In genomic region chr1:161983725-161984124, GRCh38 we compare ENCODE assay signal across 27 cellular contexts.
"Had no signal": no experiment of that assay in that cellular context is flagged by ENCODE, and none has a peak within 500 bp of the region (broad histone marks: within the 10 kb centered on the region; RNA-seq: fewer than 3 reads in every experiment).

No MANE protein-coding gene starts in this region.

- H3K9me3 ChIP-seq: neutrophil, ovary, suprapubic skin had no signal

- H3K27me3 ChIP-seq: heart right ventricle, hepatocyte, neural progenitor cell, neutrophil, ovary, right atrium auricular region, suprapubic skin, tibial artery, upper lobe of right lung, uterus had no signal

- H3K9ac ChIP-seq: neural progenitor cell had no signal

- H3K4me3 Mint-ChIP-seq: naive B cell; natural killer cell; nephron progenitor cell; stimulated activated naive CD8-positive, alpha-beta T cell treated with anti-CD3 and anti-CD28 coated beads, Interleukin-15, Interleukin-2, amounts not matched to agents 100 ng/mL and 50 ng/mL, for 24 hours had no signal

- H3K36me3 ChIP-seq: neural progenitor cell, neutrophil, ovary, right atrium auricular region, upper lobe of right lung, uterus had no signal

- H3K4me3 ChIP-seq: heart right ventricle, hepatocyte, left ventricle myocardium inferior, lung, neural progenitor cell, ovary, right atrium auricular region, skin epidermis, suprapubic skin, thoracic aorta, tibial artery, upper lobe of right lung, uterus had no signal

- H3K27ac Mint-ChIP-seq: naive B cell; natural killer cell; nephron progenitor cell; neural progenitor cell; progenitor cell of endocrine pancreas; stimulated activated naive CD8-positive, alpha-beta T cell treated with anti-CD3 and anti-CD28 coated beads, Interleukin-15, Interleukin-2, amounts not matched to agents 100 ng/mL and 50 ng/mL, for 24 hours had no signal

- H3K27ac ChIP-seq: heart right ventricle, hepatocyte, left ventricle myocardium inferior, neural progenitor cell, neutrophil, ovary, right atrium auricular region, skin epidermis, suprapubic skin, thoracic aorta, tibial artery, upper lobe of right lung, uterus had no signal

- DNase-seq: heart right ventricle; islet precursor cell; left ventricle myocardium inferior; naive B cell; natural killer cell; nephron progenitor cell; ovary; stimulated activated CD4-positive, alpha-beta T cell treated with anti-CD3 and anti-CD28 coated beads, Interleukin-12 subunit alpha, Interleukin-12 subunit beta, amount 100 ng/mL, for 4 hours; stimulated activated CD4-positive, alpha-beta T cell treated with anti-CD3 and anti-CD28 coated beads, Interleukin-15, amount 100 ng/mL, for 24 hours; stimulated activated CD4-positive, alpha-beta T cell treated with anti-CD3 and anti-CD28 coated beads, Interleukin-2, amount 100 ng/mL, for 24 hours; stimulated activated CD4-positive, alpha-beta T cell treated with anti-CD3 and anti-CD28 coated beads, Interleukin-4, amount 100 ng/mL, for 1 hour; stimulated activated naive CD4-positive, alpha-beta T cell; trophoblast cell; upper lobe of right lung; uterus had no signal

- H3K4me1 Mint-ChIP-seq: naive B cell, neural progenitor cell had no signal

- H3K36me3 Mint-ChIP-seq: natural killer cell had no signal

- H3K27me3 Mint-ChIP-seq: progenitor cell of endocrine pancreas; stimulated activated naive CD8-positive, alpha-beta T cell treated with anti-CD3 and anti-CD28 coated beads, Interleukin-15, Interleukin-2, amounts not matched to agents 100 ng/mL and 50 ng/mL, for 24 hours had no signal

- ATAC-seq: heart right ventricle, natural killer cell, sciatic nerve, upper lobe of right lung had no signal

- H3K4me2 ChIP-seq: hepatocyte, neural progenitor cell had no signal

- H3K4me1 ChIP-seq: left ventricle myocardium inferior, neural progenitor cell, right atrium auricular region, upper lobe of right lung, uterus had no signal

- H2AFZ ChIP-seq: hepatocyte, neural progenitor cell had no signal
